ENCODE assay signal across 2 cellular contexts in the genomic region with DNA sequence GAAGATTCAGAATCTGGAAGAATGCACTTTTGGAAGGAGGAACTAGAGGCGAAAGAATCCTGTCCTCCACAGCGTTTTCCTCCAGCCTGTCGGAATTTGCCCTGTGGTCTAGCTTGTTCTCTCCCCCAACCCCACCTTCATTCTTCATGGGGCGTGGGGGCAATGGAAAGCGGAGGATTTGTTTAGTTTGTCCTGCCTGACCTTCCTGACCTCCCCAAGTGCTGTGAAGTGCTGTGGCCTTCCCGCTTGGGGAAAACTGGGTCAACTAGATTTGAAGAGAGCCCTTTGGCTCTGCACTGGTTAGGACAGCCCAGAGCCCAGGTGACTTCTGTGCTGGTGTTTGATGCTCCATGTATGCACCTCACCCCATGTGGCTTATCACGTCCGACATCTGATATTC.
TF ChIP-seq lines count a peak whose summit lies in the region.

No MANE protein-coding gene starts in this region.

TF ChIP-seq in GM23338, 12 proteins besides CTCF, POLR2A, EP300 and RAD21:
- TF ChIP-seq EZH2phosphoT487 (IDR thresholded peaks at IDR 0.05; ENCODE audit: unreplicated experiment), result no peak
- TF ChIP-seq ZNF331 (CRISPR knock-in tag; IDR thresholded peaks at IDR 0.05; ENCODE audit: low read depth), result no peak
- no peak for TF ChIP-seq CREB1 (CRISPR knock-in tag; IDR thresholded peaks at IDR 0.05; ENCODE audit: low read depth)
- TF ChIP-seq, protein P1, sequence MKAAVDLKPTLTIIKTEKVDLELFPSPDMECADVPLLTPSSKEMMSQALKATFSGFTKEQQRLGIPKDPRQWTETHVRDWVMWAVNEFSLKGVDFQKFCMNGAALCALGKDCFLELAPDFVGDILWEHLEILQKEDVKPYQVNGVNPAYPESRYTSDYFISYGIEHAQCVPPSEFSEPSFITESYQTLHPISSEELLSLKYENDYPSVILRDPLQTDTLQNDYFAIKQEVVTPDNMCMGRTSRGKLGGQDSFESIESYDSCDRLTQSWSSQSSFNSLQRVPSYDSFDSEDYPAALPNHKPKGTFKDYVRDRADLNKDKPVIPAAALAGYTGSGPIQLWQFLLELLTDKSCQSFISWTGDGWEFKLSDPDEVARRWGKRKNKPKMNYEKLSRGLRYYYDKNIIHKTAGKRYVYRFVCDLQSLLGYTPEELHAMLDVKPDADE (IDR thresholded peaks at IDR 0.05), result no peak

TF ChIP-seq in H1, 55 proteins besides CTCF, POLR2A, EP300 and RAD21:
- TF ChIP-seq ZNF274 (IDR thresholded peaks at IDR 0.05; ENCODE audit: borderline replicate concordance, extremely low read depth, low read length) (no peak), CBX8 (IDR thresholded peaks at IDR 0.05; ENCODE audit: borderline replicate concordance, low read depth, low read length) (no peak), POLR2AphosphoS5 (IDR thresholded peaks at IDR 0.05; ENCODE audit: low read depth, low read length) (no peak), RFX5 (IDR thresholded peaks at IDR 0.05; ENCODE audit: borderline replicate concordance, low read depth, low read length) (no peak), HDAC2 (IDR thresholded peaks at IDR 0.05; ENCODE audit: borderline replicate concordance in 1 of 2, low read depth in 2 of 2, low read length in 2 of 2) (no peak), SP1 (IDR thresholded peaks at IDR 0.05; ENCODE audit: low read depth, low read length) (no peak), CTBP2 (IDR thresholded peaks at IDR 0.05; ENCODE audit: borderline replicate concordance, insufficient read depth, insufficient read length, low read length) (no peak), TBP (IDR thresholded peaks at IDR 0.05; ENCODE audit: low read depth, low read length) (no peak), TEAD4 (IDR thresholded peaks at IDR 0.05; ENCODE audit: low read depth, low read length) (no peak), SP4 (IDR thresholded peaks at IDR 0.05; ENCODE audit: low read length) (no peak)
- TF ChIP-seq, protein P2, sequence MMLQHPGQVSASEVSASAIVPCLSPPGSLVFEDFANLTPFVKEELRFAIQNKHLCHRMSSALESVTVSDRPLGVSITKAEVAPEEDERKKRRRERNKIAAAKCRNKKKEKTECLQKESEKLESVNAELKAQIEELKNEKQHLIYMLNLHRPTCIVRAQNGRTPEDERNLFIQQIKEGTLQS (IDR thresholded peaks at IDR 0.05; ENCODE audit: insufficient read depth, low read depth, low read length), result no peak
- TF ChIP-seq, protein P3, sequence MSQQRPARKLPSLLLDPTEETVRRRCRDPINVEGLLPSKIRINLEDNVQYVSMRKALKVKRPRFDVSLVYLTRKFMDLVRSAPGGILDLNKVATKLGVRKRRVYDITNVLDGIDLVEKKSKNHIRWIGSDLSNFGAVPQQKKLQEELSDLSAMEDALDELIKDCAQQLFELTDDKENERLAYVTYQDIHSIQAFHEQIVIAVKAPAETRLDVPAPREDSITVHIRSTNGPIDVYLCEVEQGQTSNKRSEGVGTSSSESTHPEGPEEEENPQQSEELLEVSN (IDR thresholded peaks at IDR 0.05), result no peak
